1 cellular context compared by ENCODE assay signal in the genomic region with DNA sequence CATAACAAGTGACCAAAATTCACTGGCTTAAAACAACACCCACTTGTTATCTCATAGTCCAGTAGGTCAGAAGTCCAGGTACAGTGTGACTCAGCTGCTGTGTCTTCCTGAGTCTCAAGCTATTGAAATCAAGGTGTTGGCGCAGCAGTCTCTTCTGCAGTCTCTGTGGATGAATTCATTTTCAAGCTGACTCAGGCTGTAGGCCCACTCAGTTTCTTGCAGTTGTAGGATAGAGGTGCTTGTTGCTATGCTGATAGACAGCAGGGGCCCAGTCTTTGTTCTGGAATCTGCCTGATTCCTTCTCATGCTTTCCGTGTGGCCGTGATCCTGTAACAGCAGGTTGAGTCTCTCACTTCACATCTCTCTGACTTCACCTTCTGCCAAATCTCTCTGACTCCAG.
TF ChIP-seq lines count a peak whose summit lies in the region.

No MANE protein-coding gene starts in this region.

TF ChIP-seq in H1, 55 proteins besides CTCF, POLR2A, EP300 and RAD21 (continued from another document):
- TF ChIP-seq, protein P1, sequence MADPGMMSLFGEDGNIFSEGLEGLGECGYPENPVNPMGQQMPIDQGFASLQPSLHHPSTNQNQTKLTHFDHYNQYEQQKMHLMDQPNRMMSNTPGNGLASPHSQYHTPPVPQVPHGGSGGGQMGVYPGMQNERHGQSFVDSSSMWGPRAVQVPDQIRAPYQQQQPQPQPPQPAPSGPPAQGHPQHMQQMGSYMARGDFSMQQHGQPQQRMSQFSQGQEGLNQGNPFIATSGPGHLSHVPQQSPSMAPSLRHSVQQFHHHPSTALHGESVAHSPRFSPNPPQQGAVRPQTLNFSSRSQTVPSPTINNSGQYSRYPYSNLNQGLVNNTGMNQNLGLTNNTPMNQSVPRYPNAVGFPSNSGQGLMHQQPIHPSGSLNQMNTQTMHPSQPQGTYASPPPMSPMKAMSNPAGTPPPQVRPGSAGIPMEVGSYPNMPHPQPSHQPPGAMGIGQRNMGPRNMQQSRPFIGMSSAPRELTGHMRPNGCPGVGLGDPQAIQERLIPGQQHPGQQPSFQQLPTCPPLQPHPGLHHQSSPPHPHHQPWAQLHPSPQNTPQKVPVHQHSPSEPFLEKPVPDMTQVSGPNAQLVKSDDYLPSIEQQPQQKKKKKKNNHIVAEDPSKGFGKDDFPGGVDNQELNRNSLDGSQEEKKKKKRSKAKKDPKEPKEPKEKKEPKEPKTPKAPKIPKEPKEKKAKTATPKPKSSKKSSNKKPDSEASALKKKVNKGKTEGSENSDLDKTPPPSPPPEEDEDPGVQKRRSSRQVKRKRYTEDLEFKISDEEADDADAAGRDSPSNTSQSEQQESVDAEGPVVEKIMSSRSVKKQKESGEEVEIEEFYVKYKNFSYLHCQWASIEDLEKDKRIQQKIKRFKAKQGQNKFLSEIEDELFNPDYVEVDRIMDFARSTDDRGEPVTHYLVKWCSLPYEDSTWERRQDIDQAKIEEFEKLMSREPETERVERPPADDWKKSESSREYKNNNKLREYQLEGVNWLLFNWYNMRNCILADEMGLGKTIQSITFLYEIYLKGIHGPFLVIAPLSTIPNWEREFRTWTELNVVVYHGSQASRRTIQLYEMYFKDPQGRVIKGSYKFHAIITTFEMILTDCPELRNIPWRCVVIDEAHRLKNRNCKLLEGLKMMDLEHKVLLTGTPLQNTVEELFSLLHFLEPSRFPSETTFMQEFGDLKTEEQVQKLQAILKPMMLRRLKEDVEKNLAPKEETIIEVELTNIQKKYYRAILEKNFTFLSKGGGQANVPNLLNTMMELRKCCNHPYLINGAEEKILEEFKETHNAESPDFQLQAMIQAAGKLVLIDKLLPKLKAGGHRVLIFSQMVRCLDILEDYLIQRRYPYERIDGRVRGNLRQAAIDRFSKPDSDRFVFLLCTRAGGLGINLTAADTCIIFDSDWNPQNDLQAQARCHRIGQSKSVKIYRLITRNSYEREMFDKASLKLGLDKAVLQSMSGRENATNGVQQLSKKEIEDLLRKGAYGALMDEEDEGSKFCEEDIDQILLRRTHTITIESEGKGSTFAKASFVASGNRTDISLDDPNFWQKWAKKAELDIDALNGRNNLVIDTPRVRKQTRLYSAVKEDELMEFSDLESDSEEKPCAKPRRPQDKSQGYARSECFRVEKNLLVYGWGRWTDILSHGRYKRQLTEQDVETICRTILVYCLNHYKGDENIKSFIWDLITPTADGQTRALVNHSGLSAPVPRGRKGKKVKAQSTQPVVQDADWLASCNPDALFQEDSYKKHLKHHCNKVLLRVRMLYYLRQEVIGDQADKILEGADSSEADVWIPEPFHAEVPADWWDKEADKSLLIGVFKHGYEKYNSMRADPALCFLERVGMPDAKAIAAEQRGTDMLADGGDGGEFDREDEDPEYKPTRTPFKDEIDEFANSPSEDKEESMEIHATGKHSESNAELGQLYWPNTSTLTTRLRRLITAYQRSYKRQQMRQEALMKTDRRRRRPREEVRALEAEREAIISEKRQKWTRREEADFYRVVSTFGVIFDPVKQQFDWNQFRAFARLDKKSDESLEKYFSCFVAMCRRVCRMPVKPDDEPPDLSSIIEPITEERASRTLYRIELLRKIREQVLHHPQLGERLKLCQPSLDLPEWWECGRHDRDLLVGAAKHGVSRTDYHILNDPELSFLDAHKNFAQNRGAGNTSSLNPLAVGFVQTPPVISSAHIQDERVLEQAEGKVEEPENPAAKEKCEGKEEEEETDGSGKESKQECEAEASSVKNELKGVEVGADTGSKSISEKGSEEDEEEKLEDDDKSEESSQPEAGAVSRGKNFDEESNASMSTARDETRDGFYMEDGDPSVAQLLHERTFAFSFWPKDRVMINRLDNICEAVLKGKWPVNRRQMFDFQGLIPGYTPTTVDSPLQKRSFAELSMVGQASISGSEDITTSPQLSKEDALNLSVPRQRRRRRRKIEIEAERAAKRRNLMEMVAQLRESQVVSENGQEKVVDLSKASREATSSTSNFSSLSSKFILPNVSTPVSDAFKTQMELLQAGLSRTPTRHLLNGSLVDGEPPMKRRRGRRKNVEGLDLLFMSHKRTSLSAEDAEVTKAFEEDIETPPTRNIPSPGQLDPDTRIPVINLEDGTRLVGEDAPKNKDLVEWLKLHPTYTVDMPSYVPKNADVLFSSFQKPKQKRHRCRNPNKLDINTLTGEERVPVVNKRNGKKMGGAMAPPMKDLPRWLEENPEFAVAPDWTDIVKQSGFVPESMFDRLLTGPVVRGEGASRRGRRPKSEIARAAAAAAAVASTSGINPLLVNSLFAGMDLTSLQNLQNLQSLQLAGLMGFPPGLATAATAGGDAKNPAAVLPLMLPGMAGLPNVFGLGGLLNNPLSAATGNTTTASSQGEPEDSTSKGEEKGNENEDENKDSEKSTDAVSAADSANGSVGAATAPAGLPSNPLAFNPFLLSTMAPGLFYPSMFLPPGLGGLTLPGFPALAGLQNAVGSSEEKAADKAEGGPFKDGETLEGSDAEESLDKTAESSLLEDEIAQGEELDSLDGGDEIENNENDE (IDR thresholded peaks at IDR 0.05; ENCODE audit: insufficient replicate concordance, low read length) = no peak
- TF ChIP-seq TCF12 (IDR thresholded peaks at IDR 0.05; ENCODE audit: low read depth, low read length) = no peak
